In genomic region chr10:1632596-1632995, GRCh38 we compare ENCODE assay signal across 21 cellular contexts.
A peak's percentile ranks its signal among the peaks of the same experiment; 100 is the strongest.
DNase-seq lines count a peak whose midpoint lies in the region; ATAC-seq and TF ChIP-seq lines count a peak whose summit lies in the region.
"Had no signal": no experiment of that assay in that cellular context is flagged by ENCODE, and none has a peak within 500 bp of the region (broad histone marks: within the 10 kb centered on the region; RNA-seq: fewer than 3 reads in every experiment).

No MANE protein-coding gene starts in this region.

- H2AK5ac ChIP-seq in trophoblast cell (ENCODE audit: low read length) = no peak overlapping the region

- DNase-seq in mesenteric fat pad (ENCODE audit: low spot score) (peak; percentile 53), trophoblast cell (no peak), A673 (ENCODE audit: low spot score) (no peak), DMS 273 (lab: John Stamatoyannopoulos, UW; ENCODE audit: unreplicated experiment) (no peak)
- DNase-seq: 8988T; AML-193; Caco-2; Calu3; CD4-positive, alpha-beta T cell; CD8-positive, alpha-beta T cell; DMS 273 treated with DMSO at 0.1 percent for 48 hours; DMS153; DMS53; DMS79; DND-41; EL; GDM1 had no signal

- peaks cover 12 to 72% (median 55%) of the 10 kb centered on the region in 10 experiments; a peak in 18 of 20 replicates for H3K4me1 ChIP-seq in BLaER1 treated with 17β-estradiol and CSF1 and Interleukin-3, amounts not matched to agents 10 nM and 100 nM
- H3K4me1 ChIP-seq in trophoblast cell (ENCODE audit: control insufficient read depth in 1 of 2, insufficient read depth in 2 of 2, low read length in 2 of 2) (peaks cover 5 to 6% of the 10 kb centered on the region in 2 experiments), A673 (ENCODE audit: insufficient read depth, low read length, poor library complexity, severe bottlenecking) (no peaks in the 10 kb centered on the region)
- H3K4me1 ChIP-seq: Caco-2 had no signal

- peaks cover 0 to 4% (median 0%) of the 10 kb centered on the region in 11 experiments; a peak in 2 of 22 replicates for H4K20me1 ChIP-seq in BLaER1 treated with 17β-estradiol and CSF1 and Interleukin-3, amounts not matched to agents 10 nM and 100 nM

- no peak overlapping the region for H3K4me3 ChIP-seq in BLaER1 treated with 17β-estradiol and CSF1 and Interleukin-3, amounts not matched to agents 10 nM and 100 nM
- peak overlapping the region; percentile 53 for H3K4me3 ChIP-seq in trophoblast cell (ENCODE audit: low read depth, low read length)
- no peak overlapping the region for H3K4me3 ChIP-seq in A673 (ENCODE audit: low read depth, low read length, poor library complexity, severe bottlenecking)
- H3K4me3 ChIP-seq: GM12878 had no signal

- H3K9me3 ChIP-seq in BLaER1 treated with 17β-estradiol and CSF1 and Interleukin-3, amounts not matched to agents 10 nM and 100 nM (replicated peaks in 1 of 11) = peaks cover 0 to 8% (median 0%) of the 10 kb centered on the region in 11 experiments; a peak in 1 of 22 replicates
- H3K9me3 ChIP-seq in trophoblast cell (ENCODE audit: insufficient read depth, low read depth, low read length) = peaks cover 6% of the 10 kb centered on the region
- no peaks in the 10 kb centered on the region for H3K9me3 ChIP-seq in A673 (ENCODE audit: low read depth, low read length, poor library complexity, severe bottlenecking)

- CTCF ChIA-PET in A673 (lab: Charles Lee) = no interaction called here

- no peak overlapping the region for H4K91ac ChIP-seq in trophoblast cell (ENCODE audit: low read depth, low read length)

- no peak overlapping the region for H4K12ac ChIP-seq in trophoblast cell (ENCODE audit: low read depth, low read length)

- H4K8ac ChIP-seq in trophoblast cell (ENCODE audit: low read depth, low read length) = no peak overlapping the region

- H2BK12ac ChIP-seq in trophoblast cell (ENCODE audit: low read length) = no peak overlapping the region

- ATAC-seq in GM19455 (IDR thresholded peaks at IDR 0.05; ENCODE audit: unreplicated experiment) = no peak
- ATAC-seq: CD8-positive, alpha-beta T cell; GM12878 had no signal

- no peaks in the 10 kb centered on the region for H3K27me3 ChIP-seq in BLaER1 treated with 17β-estradiol and CSF1 and Interleukin-3, amounts not matched to agents 10 nM and 100 nM
- no peaks in the 10 kb centered on the region for H3K27me3 ChIP-seq in trophoblast cell (ENCODE audit: insufficient read depth, low read length)
- peaks cover 83% of the 10 kb centered on the region for H3K27me3 ChIP-seq in A673 (replicated peaks; ENCODE audit: insufficient read depth, low read depth, low read length, poor library complexity)

- H3K18ac ChIP-seq in trophoblast cell (ENCODE audit: low read length) = no peak overlapping the region

- TF ChIP-seq CTCF in A673 (conservative IDR thresholded peaks at IDR 0.05; ENCODE audit: low read depth, low read length) = no peak

- no CpG with 5 or more reads among the region's 3 CpGs for WGBS in trophoblast cell (ENCODE audit: extremely low coverage, insufficient coverage, insufficient read length)

- no peak overlapping the region for H2BK5ac ChIP-seq in trophoblast cell (ENCODE audit: low read depth, low read length, poor library complexity)

- intact Hi-C loops in A673 (cut with micrococcal nuclease; ENCODE audit: unreplicated experiment) = no loop called here

- H3K36me3 ChIP-seq in BLaER1 treated with 17β-estradiol and CSF1 and Interleukin-3, amounts not matched to agents 10 nM and 100 nM = no peaks in the 10 kb centered on the region
- H3K36me3 ChIP-seq in trophoblast cell (ENCODE audit: control insufficient read depth in 1 of 2, insufficient read depth in 2 of 2, low read length in 2 of 2) (no peaks in the 10 kb centered on the region), A673 (ENCODE audit: insufficient read depth, low read length, poor library complexity, severe bottlenecking) (no peaks in the 10 kb centered on the region)

- POLR2A ChIA-PET in A673 (lab: Charles Lee; ENCODE audit: low non-redundant PET) = no interaction called here

- H2BK120ac ChIP-seq in trophoblast cell (ENCODE audit: insufficient read depth, low read length, poor library complexity) = no peak overlapping the region

- H3K14ac ChIP-seq in trophoblast cell (ENCODE audit: low read length) = no peak overlapping the region

- no TSS peak for BruUV-seq in A673 (replicated peaks; lab: Mats Ljungman, UMichigan)

- H2AFZ ChIP-seq in trophoblast cell (ENCODE audit: insufficient read depth, low read length, poor library complexity) = no peak overlapping the region

- H3K23ac ChIP-seq in trophoblast cell (ENCODE audit: low read length) = no peak overlapping the region

- H3K4me2 ChIP-seq in BLaER1 treated with 17β-estradiol and CSF1 and Interleukin-3, amounts not matched to agents 10 nM and 100 nM = peak overlapping the region in 6 of 11 experiments; percentile 7 to 86 (median 80); a peak in 10 of 22 replicates
- H3K4me2 ChIP-seq in trophoblast cell (ENCODE audit: low read length) = no peak overlapping the region

- H3K9ac ChIP-seq in BLaER1 treated with 17β-estradiol and CSF1 and Interleukin-3, amounts not matched to agents 10 nM and 100 nM = no peak overlapping the region
- H3K9ac ChIP-seq in trophoblast cell (ENCODE audit: low read length) = no peak overlapping the region

- no peaks in the 10 kb centered on the region for H3K79me2 ChIP-seq in trophoblast cell (ENCODE audit: control insufficient read depth, insufficient read depth, low read length, poor library complexity)

- no peak overlapping the region for H3K4ac ChIP-seq in trophoblast cell (ENCODE audit: low read depth, low read length)

- no peak overlapping the region for H3K27ac ChIP-seq in BLaER1 treated with 17β-estradiol and CSF1 and Interleukin-3, amounts not matched to agents 10 nM and 100 nM
- no peak overlapping the region for H3K27ac ChIP-seq in trophoblast cell (ENCODE audit: low read depth, low read length)
- H3K27ac ChIP-seq in A673 (ENCODE audit: low read depth, low read length, poor library complexity, severe bottlenecking) = no peak overlapping the region
- H3K27ac ChIP-seq: C4-2B had no signal

- H3K79me1 ChIP-seq in trophoblast cell (ENCODE audit: low read length) = no peaks in the 10 kb centered on the region
